ENCODE assay signal across 14 cellular contexts in the genomic region with DNA sequence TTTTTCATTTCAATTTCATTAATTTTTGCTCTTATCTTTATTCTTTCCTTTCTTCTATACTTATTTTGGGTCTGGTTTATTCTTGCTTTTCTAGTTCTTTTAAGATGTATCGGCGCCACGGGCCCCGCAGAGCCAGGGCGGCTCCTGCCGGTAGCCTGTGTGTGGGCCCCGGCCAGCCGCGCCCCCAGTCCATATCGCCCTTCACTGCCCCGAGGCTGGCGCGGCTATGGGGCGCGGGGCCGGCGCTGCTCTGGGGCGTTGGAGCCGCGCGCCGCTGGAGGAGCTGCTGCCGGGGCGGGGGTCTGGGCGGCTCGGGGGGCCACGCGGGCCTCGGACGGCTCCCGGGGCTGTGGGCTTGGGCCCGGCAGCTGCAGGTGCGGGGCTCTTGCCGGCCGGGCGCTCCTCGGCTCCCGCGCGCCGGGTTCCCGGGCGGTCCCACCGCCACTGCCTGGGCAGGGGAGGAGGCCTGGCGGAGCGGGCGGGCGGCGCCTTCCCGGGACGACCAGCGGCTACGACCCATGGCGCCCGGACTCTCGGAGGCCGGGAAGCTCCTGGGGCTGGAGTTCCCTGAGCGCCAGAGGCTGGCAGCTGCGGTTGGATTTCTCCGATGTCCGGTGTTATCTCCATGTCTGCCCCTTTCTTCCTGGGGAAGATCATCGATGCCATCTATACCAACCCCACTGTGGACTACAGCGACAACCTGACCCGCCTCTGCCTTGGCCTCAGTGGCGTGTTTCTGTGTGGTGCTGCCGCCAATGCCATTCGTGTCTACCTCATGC. TPM values are rescaled to one million over a fixed set of nuclear protein-coding genes. Genes with fewer than 3 reads are reported as not detected.
A peak's percentile ranks its signal among the peaks of the same experiment; 100 is the strongest.
DNase-seq lines count a peak whose midpoint lies in the region; ATAC-seq, FAIRE-seq and TF ChIP-seq lines count a peak whose summit lies in the region.
"Not testable (repeated sequence)": the region's sequence is repeated elsewhere in the genome, so short reads cannot be mapped to it uniquely, and the experiment has no call there.
"Had no signal": no experiment of that assay in that cellular context is flagged by ENCODE, and none has a peak within 500 bp of the region (broad histone marks: within the 10 kb centered on the region; RNA-seq: fewer than 3 reads in every experiment).

No MANE protein-coding gene starts in this region.

- not testable (repeated sequence) for H3K23ac ChIP-seq in trophoblast cell (ENCODE audit: low read length)

- not testable (repeated sequence) for TF ChIP-seq POLR2A in gastroesophageal sphincter (IDR thresholded peaks at IDR 0.05); upper lobe of left lung (IDR thresholded peaks at IDR 0.05)

- not testable (repeated sequence) for H2BK120ac ChIP-seq in trophoblast cell (ENCODE audit: insufficient read depth, low read length, poor library complexity)

- TF ChIP-seq CTCF in astrocyte (IDR thresholded peaks at IDR 0.05; ENCODE audit: insufficient read depth, low read depth, low read length); gastroesophageal sphincter (IDR thresholded peaks at IDR 0.05); upper lobe of left lung (IDR thresholded peaks at IDR 0.05): not testable (repeated sequence)

- H3K27me3 ChIP-seq in NT2/D1 (ENCODE audit: insufficient read depth, insufficient read length); astrocyte (ENCODE audit: insufficient read depth, low read length); iPS-18a (ENCODE audit: control insufficient read depth, insufficient read depth, low read length); trophoblast cell (ENCODE audit: insufficient read depth, low read length); upper lobe of left lung: not testable (repeated sequence)
- peaks cover 20% of the 10 kb centered on the region for H3K27me3 ChIP-seq in gastroesophageal sphincter

- H3K9ac ChIP-seq in ES-I3 (ENCODE audit: low read depth, low read length) (peak overlapping the region; percentile 48; the same call in 1 of the 2 replicates), NT2/D1 (ENCODE audit: insufficient read length, low read depth) (peak overlapping the region; percentile 32)
- not testable (repeated sequence) for H3K9ac ChIP-seq in astrocyte (ENCODE audit: low read length); iPS-18a (ENCODE audit: low read length); trophoblast cell (ENCODE audit: low read length)

- H3K27ac ChIP-seq in astrocyte (ENCODE audit: low read depth, low read length); iPS-18a (ENCODE audit: low read length); mesodermal cell (ENCODE audit: low read depth, low read length, severe bottlenecking); trophoblast cell (ENCODE audit: low read depth, low read length); upper lobe of left lung: not testable (repeated sequence)
- H3K27ac ChIP-seq in gastroesophageal sphincter, result peak overlapping the region in 1 of 4 donors; percentile 12

- H3K9me3 Mint-ChIP-seq in astrocyte (ENCODE audit: unreplicated experiment), result not testable (repeated sequence)

- not testable (repeated sequence) for H3K27me3 Mint-ChIP-seq in astrocyte (ENCODE audit: low read depth, unreplicated experiment)

- H3K4me2 ChIP-seq in astrocyte (ENCODE audit: low read length), result not testable (repeated sequence)
- H3K4me2 ChIP-seq in trophoblast cell (ENCODE audit: low read length), result peak overlapping the region; percentile 37

- H2BK5ac ChIP-seq in trophoblast cell (ENCODE audit: low read depth, low read length, poor library complexity), result not testable (repeated sequence)

- not testable (repeated sequence) for H2AFZ ChIP-seq in astrocyte (ENCODE audit: low read depth, low read length); trophoblast cell (ENCODE audit: insufficient read depth, low read length, poor library complexity)

- not testable (repeated sequence) for H4K12ac ChIP-seq in trophoblast cell (ENCODE audit: low read depth, low read length)

- not testable (repeated sequence) for H3K4me1 ChIP-seq in ES-I3 (ENCODE audit: insufficient read depth, low read length); NT2/D1 (ENCODE audit: insufficient read depth, insufficient read length); astrocyte (ENCODE audit: insufficient read depth, low read length); gastroesophageal sphincter; iPS-18a (ENCODE audit: control insufficient read depth, low read depth, low read length); mesodermal cell (ENCODE audit: control insufficient read depth, insufficient read depth, low read length, poor library complexity, severe bottlenecking); trophoblast cell (ENCODE audit: control insufficient read depth in 1 of 2, insufficient read depth in 2 of 2, low read length in 2 of 2); upper lobe of left lung

- not testable (repeated sequence) for H4K91ac ChIP-seq in trophoblast cell (ENCODE audit: low read depth, low read length)

- H3K4ac ChIP-seq in trophoblast cell (ENCODE audit: low read depth, low read length), result not testable (repeated sequence)

- not testable (repeated sequence) for H2AK5ac ChIP-seq in trophoblast cell (ENCODE audit: low read length)

- not testable (repeated sequence) for H3K18ac ChIP-seq in trophoblast cell (ENCODE audit: low read length)

- H4K8ac ChIP-seq in trophoblast cell (ENCODE audit: low read depth, low read length), result not testable (repeated sequence)

- peak overlapping the region; percentile 20 for H3K4me3 Mint-ChIP-seq in astrocyte (ENCODE audit: unreplicated experiment)

- not testable (repeated sequence) for H3K79me2 ChIP-seq in astrocyte (ENCODE audit: insufficient read depth, low read length); trophoblast cell (ENCODE audit: control insufficient read depth, insufficient read depth, low read length, poor library complexity)

- TF ChIP-seq EP300 in gastroesophageal sphincter (IDR thresholded peaks at IDR 0.05); upper lobe of left lung (IDR thresholded peaks at IDR 0.05): not testable (repeated sequence)

- H3K9me3 ChIP-seq in ES-I3 (ENCODE audit: control insufficient read depth, insufficient read depth, low read length); NT2/D1 (ENCODE audit: insufficient read depth, low read length); astrocyte (ENCODE audit: insufficient read depth, low read depth, low read length); gastroesophageal sphincter; iPS-18a (ENCODE audit: control insufficient read depth, low read depth, low read length); mesodermal cell (ENCODE audit: control insufficient read depth, low read length); trophoblast cell (ENCODE audit: insufficient read depth, low read depth, low read length); upper lobe of left lung: not testable (repeated sequence)

- not testable (repeated sequence) for H2BK12ac ChIP-seq in trophoblast cell (ENCODE audit: low read length)

- H3K79me1 ChIP-seq in trophoblast cell (ENCODE audit: low read length), result not testable (repeated sequence)

- H3K14ac ChIP-seq in trophoblast cell (ENCODE audit: low read length), result not testable (repeated sequence)

- no CpG with 5 or more reads among the region's 67 CpGs for WGBS in gastroesophageal sphincter (ENCODE audit: low coverage in 1 of 2), 2 donors
- WGBS in mesodermal cell (ENCODE audit: insufficient coverage in 2 of 2), 2 experiments, result 30 to 35% methylated on average over 23 to 25 of the region's 67 CpGs
- WGBS in trophoblast cell (ENCODE audit: extremely low coverage, insufficient coverage, insufficient read length), result no CpG with 5 or more reads among the region's 67 CpGs
- 24 to 30% methylated on average over 29 to 39 of the region's 67 CpGs for WGBS in upper lobe of left lung, 2 donors

- not testable (repeated sequence) for H3K4me1 Mint-ChIP-seq in astrocyte (ENCODE audit: low read depth, unreplicated experiment)

- H4K20me1 ChIP-seq in astrocyte (ENCODE audit: insufficient read depth, low read length), result not testable (repeated sequence)

- H3K27ac Mint-ChIP-seq in astrocyte (ENCODE audit: unreplicated experiment), result not testable (repeated sequence)

- H3K4me3 ChIP-seq in NT2/D1 (ENCODE audit: insufficient read length, low read depth); astrocyte (ENCODE audit: insufficient read depth, low read depth, low read length); trophoblast cell (ENCODE audit: low read depth, low read length); upper lobe of left lung: not testable (repeated sequence)
- H3K4me3 ChIP-seq in gastroesophageal sphincter (peak overlapping the region in 1 of 2 donors; percentile 37), iPS-18a (ENCODE audit: low read length) (peak overlapping the region; percentile 33), mesodermal cell (ENCODE audit: extremely low read depth, insufficient read depth, low read length, poor library complexity, severe bottlenecking) (peak overlapping the region; percentile 19)

- ATAC-seq in gastroesophageal sphincter (peak; percentile 54), upper lobe of left lung (ENCODE audit: low FRiP score in 2 of 2) (peak; percentile 41 to 61)

- H3K36me3 ChIP-seq in ES-I3 (ENCODE audit: insufficient read depth, low read length); NT2/D1 (ENCODE audit: insufficient read depth, insufficient read length, low read length); astrocyte (ENCODE audit: insufficient read depth, low read length); gastroesophageal sphincter; iPS-18a (ENCODE audit: control insufficient read depth, low read depth, low read length); mesodermal cell (ENCODE audit: control insufficient read depth, insufficient read depth, low read length); trophoblast cell (ENCODE audit: control insufficient read depth in 1 of 2, insufficient read depth in 2 of 2, low read length in 2 of 2); upper lobe of left lung: not testable (repeated sequence)

- H3K36me3 Mint-ChIP-seq in astrocyte (ENCODE audit: low read depth, unreplicated experiment), result not testable (repeated sequence)

- FAIRE-seq in astrocyte (lab: Jason Lieb, UNC), result not testable (repeated sequence)

- DNase-seq in NT2/D1 (ENCODE audit: low read depth, low spot score) (peak; percentile 2), upper lobe of left lung (peak in 1 of 2 donors; percentile 79)
- not testable (repeated sequence) for DNase-seq in astrocyte (ENCODE audit: low read depth); trophoblast cell

RNA-seq across cellular contexts. Expression of a gene that starts 43.3 kb away (rescaled TPM):
- not detected in 2 replicates for total RNA-seq in astrocyte
- not detected for total RNA-seq in gastroesophageal sphincter
- polyA plus RNA-seq in mesodermal cell (2013, experiment 1 of 2), result not detected
- polyA plus RNA-seq in mesodermal cell (2013, experiment 2 of 2), result not detected
- polyA plus RNA-seq in trophoblast cell (2013), result not detected in 2 replicates
- not detected for total RNA-seq in upper lobe of left lung
- total RNA-seq: activated naive CD8-positive, alpha-beta T cell treated with anti-CD3 and anti-CD28 coated beads for 36 hours; fibroblast of lung; HT1080; RPMI7951; urinary bladder had no signal
- polyA plus RNA-seq: CD14-positive monocyte, fibroblast of lung, urinary bladder had no signal
